ENCODE assay signal across 8 cellular contexts in the genomic region with DNA sequence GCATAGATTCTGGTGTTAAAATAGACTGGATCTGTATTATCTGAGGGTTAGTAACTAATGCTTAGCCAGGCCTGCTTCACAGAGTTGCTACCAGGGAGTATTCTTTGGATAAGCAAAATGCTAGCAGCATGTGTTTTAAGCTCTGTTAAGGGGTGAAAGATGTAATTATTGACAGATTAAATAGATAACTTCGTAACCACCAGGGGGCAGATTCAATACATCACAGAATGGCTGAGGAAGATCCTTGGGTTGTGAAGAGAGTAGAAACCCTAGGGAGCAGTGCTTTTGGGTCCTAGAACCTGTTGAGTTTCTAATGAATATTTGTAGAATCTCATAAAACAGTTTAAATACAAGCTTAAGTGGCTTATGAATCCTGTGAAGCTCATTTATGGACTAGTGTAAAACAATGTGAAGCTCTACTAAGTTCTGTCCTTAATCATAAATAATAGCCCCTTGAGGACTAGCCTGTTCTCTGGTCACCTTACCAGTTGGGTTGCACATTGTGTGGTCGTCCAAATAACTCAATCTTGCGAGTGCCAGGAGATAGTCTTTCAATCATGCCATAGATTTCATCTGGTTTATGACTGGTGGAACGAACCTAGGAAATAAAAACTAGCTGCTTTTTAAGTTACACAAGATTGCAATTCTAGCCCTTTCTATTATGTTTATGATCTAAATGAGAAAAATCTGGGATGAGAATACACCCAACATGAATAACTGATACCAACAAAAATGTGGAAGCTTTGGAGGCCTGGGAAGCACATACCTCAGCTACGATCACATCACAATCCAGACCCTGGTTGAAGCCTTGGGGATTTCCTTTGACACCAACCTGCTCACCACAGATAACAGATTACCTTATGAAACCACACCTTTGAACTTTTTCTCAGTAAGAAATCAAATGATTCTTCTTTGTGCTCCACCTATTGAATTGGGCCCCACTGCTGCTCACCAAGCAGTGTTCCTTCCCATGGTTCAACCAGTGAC. TPM values are rescaled to one million over a fixed set of nuclear protein-coding genes. Genes with fewer than 3 reads are reported as not detected.
DNase-seq lines count a peak whose midpoint lies in the region; ATAC-seq and TF ChIP-seq lines count a peak whose summit lies in the region.

No MANE protein-coding gene starts in this region.

- H2AFZ ChIP-seq in OCI-LY7 (ENCODE audit: low read length): no peak overlapping the region
- no peak overlapping the region for H2AFZ ChIP-seq in mammary epithelial cell (ENCODE audit: low read depth, low read length)

- CTCF ChIA-PET in OCI-LY7 (lab: Charles Lee; ENCODE audit: unreplicated experiment) (interaction anchor here (0.6 to 1.3 kb wide), 5 partner anchors 12 to 225 kb away, joined by 4 to 8 read pairs (median 4); a partner anchor contains a TSS), mammary epithelial cell (lab: Charles Lee; ENCODE audit: low non-redundant PET) (interaction anchor here (0.6 to 1.3 kb wide), 6 partner anchors 12 to 242 kb away, joined by 3 to 14 read pairs (median 4); a partner anchor contains a TSS)

- H3K36me3 ChIP-seq in OCI-LY7 (ENCODE audit: insufficient read depth, low read length) (peaks cover 95% of the 10 kb centered on the region), mammary epithelial cell (ENCODE audit: insufficient read depth, low read length) (peaks cover 66% of the 10 kb centered on the region), uterus (no peaks in the 10 kb centered on the region)

- BruUV-seq in OCI-LY7 (replicated peaks; lab: Mats Ljungman, UMichigan) (TSS peak; percentile 13), mammary epithelial cell (replicated peaks; lab: Mats Ljungman, UMichigan) (no TSS peak)

- H3K27ac ChIP-seq in OCI-LY7 (ENCODE audit: low read depth, low read length, poor library complexity, severe bottlenecking): no peak overlapping the region
- no peak overlapping the region for H3K27ac ChIP-seq in mammary epithelial cell (ENCODE audit: insufficient read depth, low read depth, low read length)
- H3K27ac ChIP-seq in uterus: peak overlapping the region in 1 of 2 donors; percentile 16

- 61% methylated on average over 5 of the region's 5 CpGs for WGBS in mammary epithelial cell (ENCODE audit: low coverage, missing lambda C conversion rate)

- POLR2A ChIA-PET in OCI-LY7 (lab: Charles Lee): interaction anchor here (0.5 to 2.0 kb wide), 9 partner anchors 9 to 1678 kb away, joined by 3 to 8 read pairs (median 3); a partner anchor contains a TSS

- TF ChIP-seq EP300 in Ishikawa (IDR thresholded peaks at IDR 0.05; ENCODE audit: borderline replicate concordance): no peak

- no peak overlapping the region for H3K4me2 ChIP-seq in OCI-LY7 (ENCODE audit: low read length)
- H3K4me2 ChIP-seq in mammary epithelial cell (ENCODE audit: insufficient read depth, low read depth, low read length): no peak overlapping the region

- H3K79me2 ChIP-seq in OCI-LY7 (ENCODE audit: insufficient read depth, low read depth, low read length) (peaks cover under 1% of the 10 kb centered on the region; the same call in 1 of the 2 replicates), mammary epithelial cell (ENCODE audit: insufficient read depth, low read length) (peaks cover 28% of the 10 kb centered on the region)

- H3K4me3 ChIP-seq in OCI-LY7 (ENCODE audit: low read depth, low read length, poor library complexity, severe bottlenecking) (no peak overlapping the region), mammary epithelial cell (replicated peaks in 1 of 3; ENCODE audit: insufficient read depth in 1 of 3, low read depth in 2 of 3, low read length in 3 of 3) (no peak overlapping the region), uterus (no peak overlapping the region)

- H3K4me1 ChIP-seq in OCI-LY7 (ENCODE audit: insufficient read depth, low read length, poor library complexity, severe bottlenecking): no peaks in the 10 kb centered on the region
- no peaks in the 10 kb centered on the region for H3K4me1 ChIP-seq in mammary epithelial cell (ENCODE audit: insufficient read depth, low read length)
- no peaks in the 10 kb centered on the region for H3K4me1 ChIP-seq in uterus

- no peak overlapping the region for H3K9ac ChIP-seq in mammary epithelial cell (ENCODE audit: insufficient read depth, low read length)

- H3K27me3 ChIP-seq in mammary epithelial cell (ENCODE audit: insufficient read depth, low read length) (no peaks in the 10 kb centered on the region), uterus (no peaks in the 10 kb centered on the region)

- dilution Hi-C loops in mammary epithelial cell (cut with HindIII; ENCODE audit: low sequenced_read_pairs): no loop called here

- H4K20me1 ChIP-seq in OCI-LY7 (ENCODE audit: insufficient read depth, low read length) (no peaks in the 10 kb centered on the region; the same call in 1 of the 2 replicates), mammary epithelial cell (ENCODE audit: insufficient read depth, low read length) (no peaks in the 10 kb centered on the region)

- no peak for TF ChIP-seq POLR2A in uterus (IDR thresholded peaks at IDR 0.05)

- intact Hi-C loops in OCI-LY7 (cut with micrococcal nuclease; ENCODE audit: unreplicated experiment) (loop anchor here (1.0 to 2.0 kb wide), 2 partner anchors 42 to 58 kb away; a partner anchor contains a TSS), mammary epithelial cell (cut with micrococcal nuclease) (loop anchor here (1.0 kb wide), 1 partner anchor 58 kb away; no protein-coding TSS in a partner anchor), left colon (cut with DNase I, micrococcal nuclease) (no loop called here), uterus (cut with DNase I; ENCODE audit: low total_unique reads) (no loop called here)

- ATAC-seq in left colon (peak; percentile 63), GM21390 (IDR thresholded peaks at IDR 0.05; ENCODE audit: unreplicated experiment) (no peak)

- in situ Hi-C loops in mammary epithelial cell (cut with MboI; ENCODE audit: low sequenced_read_pairs in 2 of 2): no loop called here

- TF ChIP-seq CTCF in OCI-LY7 (conservative IDR thresholded peaks at IDR 0.05; ENCODE audit: low read length): peak; percentile 89
- TF ChIP-seq CTCF in mammary epithelial cell (conservative IDR thresholded peaks at IDR 0.05 in 1 of 2, IDR thresholded peaks at IDR 0.05 in 1 of 2; ENCODE audit: extremely low read depth in 1 of 2, insufficient read depth in 1 of 2, low read depth in 1 of 2, low read length in 2 of 2): peak; percentile 51 to 52
- peak; percentile 29 to 52 (median 42) for TF ChIP-seq CTCF in uterus (IDR thresholded peaks at IDR 0.05)

- peak; percentile 9 for DNase-seq in stimulated activated CD4-positive, alpha-beta T cell treated with anti-CD3 and anti-CD28 coated beads, Interleukin-2, amount 100 ng/mL, for 4 hours (ENCODE audit: low read depth)
- DNase-seq in stimulated activated CD4-positive, alpha-beta T cell treated with anti-CD3 and anti-CD28 coated beads, Interleukin-4, amount 100 ng/mL, for 1 hour: no peak
- DNase-seq in OCI-LY7 (ENCODE audit: low spot score) (peak; percentile 80), mammary epithelial cell (peak; percentile 19), left colon (no peak), uterus (no peak)

- TF ChIP-seq RAD21 in Ishikawa (IDR thresholded peaks at IDR 0.05; ENCODE audit: low read depth): peak; percentile 47

- H3K9me3 ChIP-seq in OCI-LY7 (ENCODE audit: low read length) (no peaks in the 10 kb centered on the region), mammary epithelial cell (replicated peaks; ENCODE audit: insufficient read depth, low read length) (no peaks in the 10 kb centered on the region), uterus (no peaks in the 10 kb centered on the region)

- no peaks in the 10 kb centered on the region for H3K9me2 ChIP-seq in OCI-LY7 (ENCODE audit: insufficient read depth, low read length)

TF ChIP-seq in Ishikawa, 13 proteins besides CTCF, POLR2A, EP300 and RAD21:
- TF ChIP-seq NFIC (IDR thresholded peaks at IDR 0.05) (no peak), ZBTB7A (IDR thresholded peaks at IDR 0.05; ENCODE audit: low read depth) (no peak)

RNA-seq across cellular contexts. Expression of a gene that starts 12.3 kb away (rescaled TPM):
- total RNA-seq in OCI-LY7 (2014; rRNA removed; shearing (Covaris generic)): 118 and 145 TPM in 2 replicates
- 101 and 105 TPM in 2 replicates for total RNA-seq in OCI-LY7 (2022)
- total RNA-seq in mammary epithelial cell: 10 to 100 TPM; 40.3 to 43.3 TPM
- polyA plus RNA-seq in mammary epithelial cell: 69.3 TPM
- 59.5 TPM for polyA minus RNA-seq in mammary epithelial cell
- 10 to 100 TPM; 24.2 to 28.9 TPM for total RNA-seq in left colon
- 100 to 1,000 TPM in 1 of 4 donors, 10 to 100 TPM in 3; 47.4 to 101 (median 57.7) TPM for total RNA-seq in uterus

RNA-seq across cellular contexts. Expression of a gene that starts 21.8 kb away (rescaled TPM):
- 17.6 and 26.1 TPM in 2 replicates for total RNA-seq in OCI-LY7 (2014; rRNA removed; shearing (Covaris generic))
- total RNA-seq in OCI-LY7 (2022) (56.2 and 65.4 TPM in 2 replicates), mammary epithelial cell (10 to 100 TPM; 37.7 to 75.8 TPM), left colon (10 to 100 TPM; 80.2 to 85.2 TPM), uterus (10 to 100 TPM; 19.4 to 78.0 (median 59.0) TPM)
- 82.6 TPM for polyA plus RNA-seq in mammary epithelial cell
- 30.0 TPM for polyA minus RNA-seq in mammary epithelial cell

RNA-seq across cellular contexts. Expression of a gene that starts 22.1 kb away (rescaled TPM):
- 14.4 and 14.5 TPM in 2 replicates for total RNA-seq in OCI-LY7 (2014; rRNA removed; shearing (Covaris generic))
- total RNA-seq in OCI-LY7 (2022) (18.7 and 24.2 TPM in 2 replicates), mammary epithelial cell (10 to 100 TPM; 17.6 to 21.8 TPM), left colon (10 to 100 TPM; 13.3 to 16.0 TPM), uterus (10 to 100 TPM in 3 of 4 donors, 1 to 10 TPM in 1; 8.5 to 47.9 (median 22.9) TPM)
- 8.0 TPM for polyA plus RNA-seq in mammary epithelial cell
- 7.1 TPM for polyA minus RNA-seq in mammary epithelial cell

RNA-seq across cellular contexts. Expression of a gene that starts 27.3 kb away (rescaled TPM):
- total RNA-seq in OCI-LY7 (2014; rRNA removed; shearing (Covaris generic)): 7.9 and 8.2 TPM in 2 replicates
- total RNA-seq in OCI-LY7 (2022) (12.9 and 15.9 TPM in 2 replicates), mammary epithelial cell (1 to 10 TPM; 3.2 to 3.3 TPM), left colon (1 to 10 TPM; 1.1 to 3.8 TPM), uterus (10 to 100 TPM in 2 of 4 donors, 1 to 10 TPM in 1, under 1 TPM in 1; 0.26 to 28.8 (median 10.4) TPM)
- polyA plus RNA-seq in mammary epithelial cell: 2.1 TPM
- polyA minus RNA-seq in mammary epithelial cell: 9.1 TPM

RNA-seq across cellular contexts. Expression of a gene that starts 42.9 kb away (rescaled TPM):
- 64.1 and 69.2 TPM in 2 replicates for total RNA-seq in OCI-LY7 (2014; rRNA removed; shearing (Covaris generic))
- 115 and 124 TPM in 2 replicates for total RNA-seq in OCI-LY7 (2022)
- total RNA-seq in mammary epithelial cell: 10 to 100 TPM; 69.2 to 76.0 TPM
- 15.7 TPM for polyA plus RNA-seq in mammary epithelial cell
- 330 TPM for polyA minus RNA-seq in mammary epithelial cell
- total RNA-seq in left colon: 10 to 100 TPM; 58.5 to 59.0 TPM
- 10 to 100 TPM; 21.8 to 95.1 (median 48.8) TPM for total RNA-seq in uterus

Comparison
In these comparisons a context has a peak if more than half of its experiments do, and no peak if none do; other contexts are left out.
1. DNase-seq: peak in stimulated activated CD4-positive, alpha-beta T cell treated with anti-CD3 and anti-CD28 coated beads, Interleukin-2, amount 100 ng/mL, for 4 hours (single experiment), OCI-LY7 (single experiment) and mammary epithelial cell (single experiment); none in stimulated activated CD4-positive, alpha-beta T cell treated with anti-CD3 and anti-CD28 coated beads, Interleukin-4, amount 100 ng/mL, for 1 hour (single experiment), left colon (0 of 2) and uterus (0 of 2).
2. intact Hi-C loops: an anchor here in OCI-LY7 (1.0 to 2.0 kb wide) and mammary epithelial cell (1.0 kb wide); none called in left colon and uterus.
3. Peak in every context shown above with its lines, with median percentiles within 50 percentile points of each other: CTCF ChIP-seq.